1 cellular context compared by ENCODE assay signal in genomic region chr15:89364341-89364740, GRCh38.
TF ChIP-seq lines count a peak whose summit lies in the region.

No MANE protein-coding gene starts in this region.

TF ChIP-seq in GM23338, 12 proteins besides CTCF, POLR2A, EP300 and RAD21 (continued from another document):
- TF ChIP-seq, protein P1, sequence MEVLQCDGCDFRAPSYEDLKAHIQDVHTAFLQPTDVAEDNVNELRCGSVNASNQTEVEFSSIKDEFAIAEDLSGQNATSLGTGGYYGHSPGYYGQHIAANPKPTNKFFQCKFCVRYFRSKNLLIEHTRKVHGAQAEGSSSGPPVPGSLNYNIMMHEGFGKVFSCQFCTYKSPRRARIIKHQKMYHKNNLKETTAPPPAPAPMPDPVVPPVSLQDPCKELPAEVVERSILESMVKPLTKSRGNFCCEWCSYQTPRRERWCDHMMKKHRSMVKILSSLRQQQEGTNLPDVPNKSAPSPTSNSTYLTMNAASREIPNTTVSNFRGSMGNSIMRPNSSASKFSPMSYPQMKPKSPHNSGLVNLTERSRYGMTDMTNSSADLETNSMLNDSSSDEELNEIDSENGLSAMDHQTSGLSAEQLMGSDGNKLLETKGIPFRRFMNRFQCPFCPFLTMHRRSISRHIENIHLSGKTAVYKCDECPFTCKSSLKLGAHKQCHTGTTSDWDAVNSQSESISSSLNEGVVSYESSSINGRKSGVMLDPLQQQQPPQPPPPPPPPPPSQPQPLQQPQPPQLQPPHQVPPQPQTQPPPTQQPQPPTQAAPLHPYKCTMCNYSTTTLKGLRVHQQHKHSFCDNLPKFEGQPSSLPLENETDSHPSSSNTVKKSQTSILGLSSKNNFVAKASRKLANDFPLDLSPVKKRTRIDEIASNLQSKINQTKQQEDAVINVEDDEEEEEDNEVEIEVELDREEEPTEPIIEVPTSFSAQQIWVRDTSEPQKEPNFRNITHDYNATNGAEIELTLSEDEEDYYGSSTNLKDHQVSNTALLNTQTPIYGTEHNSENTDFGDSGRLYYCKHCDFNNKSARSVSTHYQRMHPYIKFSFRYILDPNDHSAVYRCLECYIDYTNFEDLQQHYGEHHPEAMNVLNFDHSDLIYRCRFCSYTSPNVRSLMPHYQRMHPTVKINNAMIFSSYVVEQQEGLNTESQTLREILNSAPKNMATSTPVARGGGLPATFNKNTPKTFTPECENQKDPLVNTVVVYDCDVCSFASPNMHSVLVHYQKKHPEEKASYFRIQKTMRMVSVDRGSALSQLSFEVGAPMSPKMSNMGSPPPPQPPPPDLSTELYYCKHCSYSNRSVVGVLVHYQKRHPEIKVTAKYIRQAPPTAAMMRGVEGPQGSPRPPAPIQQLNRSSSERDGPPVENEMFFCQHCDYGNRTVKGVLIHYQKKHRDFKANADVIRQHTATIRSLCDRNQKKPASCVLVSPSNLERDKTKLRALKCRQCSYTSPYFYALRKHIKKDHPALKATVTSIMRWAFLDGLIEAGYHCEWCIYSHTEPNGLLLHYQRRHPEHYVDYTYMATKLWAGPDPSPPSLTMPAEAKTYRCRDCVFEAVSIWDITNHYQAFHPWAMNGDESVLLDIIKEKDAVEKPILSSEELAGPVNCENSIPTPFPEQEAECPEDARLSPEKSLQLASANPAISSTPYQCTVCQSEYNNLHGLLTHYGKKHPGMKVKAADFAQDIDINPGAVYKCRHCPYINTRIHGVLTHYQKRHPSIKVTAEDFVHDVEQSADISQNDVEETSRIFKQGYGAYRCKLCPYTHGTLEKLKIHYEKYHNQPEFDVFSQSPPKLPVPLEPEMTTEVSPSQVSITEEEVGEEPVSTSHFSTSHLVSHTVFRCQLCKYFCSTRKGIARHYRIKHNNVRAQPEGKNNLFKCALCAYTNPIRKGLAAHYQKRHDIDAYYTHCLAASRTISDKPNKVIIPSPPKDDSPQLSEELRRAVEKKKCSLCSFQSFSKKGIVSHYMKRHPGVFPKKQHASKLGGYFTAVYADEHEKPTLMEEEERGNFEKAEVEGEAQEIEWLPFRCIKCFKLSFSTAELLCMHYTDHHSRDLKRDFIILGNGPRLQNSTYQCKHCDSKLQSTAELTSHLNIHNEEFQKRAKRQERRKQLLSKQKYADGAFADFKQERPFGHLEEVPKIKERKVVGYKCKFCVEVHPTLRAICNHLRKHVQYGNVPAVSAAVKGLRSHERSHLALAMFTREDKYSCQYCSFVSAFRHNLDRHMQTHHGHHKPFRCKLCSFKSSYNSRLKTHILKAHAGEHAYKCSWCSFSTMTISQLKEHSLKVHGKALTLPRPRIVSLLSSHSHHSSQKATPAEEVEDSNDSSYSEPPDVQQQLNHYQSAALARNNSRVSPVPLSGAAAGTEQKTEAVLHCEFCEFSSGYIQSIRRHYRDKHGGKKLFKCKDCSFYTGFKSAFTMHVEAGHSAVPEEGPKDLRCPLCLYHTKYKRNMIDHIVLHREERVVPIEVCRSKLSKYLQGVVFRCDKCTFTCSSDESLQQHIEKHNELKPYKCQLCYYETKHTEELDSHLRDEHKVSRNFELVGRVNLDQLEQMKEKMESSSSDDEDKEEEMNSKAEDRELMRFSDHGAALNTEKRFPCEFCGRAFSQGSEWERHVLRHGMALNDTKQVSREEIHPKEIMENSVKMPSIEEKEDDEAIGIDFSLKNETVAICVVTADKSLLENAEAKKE (CRISPR knock-in tag; IDR thresholded peaks at IDR 0.05), result no peak
TF ChIP-seq in GM23338: peak in this region for 2.
